Comparison of ENCODE assay signal across 1 cellular context in the genomic region with DNA sequence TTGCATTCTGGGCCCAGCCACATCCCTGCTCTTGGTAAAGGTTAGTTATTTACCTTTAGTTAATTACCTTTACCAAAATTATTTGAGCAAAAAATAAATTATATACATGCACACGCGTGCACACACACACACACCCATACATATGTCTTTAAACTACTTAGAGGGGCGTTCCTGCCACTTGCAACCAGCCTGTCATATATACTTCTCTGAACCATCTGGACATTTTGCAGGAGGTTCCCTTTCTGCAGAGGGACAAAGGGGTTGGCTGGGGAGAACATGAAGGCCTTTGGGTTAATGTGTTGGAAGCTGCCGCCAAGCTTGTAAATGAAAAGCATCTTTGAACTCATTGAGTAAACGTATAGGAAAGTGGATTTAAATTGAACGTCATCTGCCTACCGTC.
TF ChIP-seq lines count a peak whose summit lies in the region.

No MANE protein-coding gene starts in this region.

TF ChIP-seq in HepG2, 621 proteins besides CTCF, POLR2A, EP300 and RAD21 (continued from another document):
- peak in 1 of 2 experiments; percentile 37; a peak in 1 of 4 replicates for TF ChIP-seq ATF4 (CRISPR knock-in tag; IDR thresholded peaks at IDR 0.05)
- 0 out of 2 replicates have a peak, but pooled peaks have one; percentile 49 for TF ChIP-seq TARDBP (CRISPR knock-in tag; IDR thresholded peaks at IDR 0.05)
- TF ChIP-seq ARID2 (CRISPR knock-in tag; IDR thresholded peaks at IDR 0.05; ENCODE audit: borderline replicate concordance) = 0 out of 2 replicates have a peak, but pooled peaks have one; percentile 4
